ENCODE assay signal across 8 cellular contexts in genomic region chr11:66857234-66857926, GRCh38. TPM values are rescaled to one million over a fixed set of nuclear protein-coding genes. Genes with fewer than 3 reads are reported as not detected.
DNase-seq lines count a peak whose midpoint lies in the region; ATAC-seq and TF ChIP-seq lines count a peak whose summit lies in the region.

No MANE protein-coding gene starts in this region.

- no peaks in the 10 kb centered on the region for H3K9me3 Mint-ChIP-seq in stimulated activated naive CD8-positive, alpha-beta T cell treated with anti-CD3 and anti-CD28 coated beads, Interleukin-15, Interleukin-2, amounts not matched to agents 100 ng/mL and 50 ng/mL, for 24 hours

- H3K4me3 Mint-ChIP-seq in stimulated activated naive CD8-positive, alpha-beta T cell treated with anti-CD3 and anti-CD28 coated beads, Interleukin-15, Interleukin-2, amounts not matched to agents 100 ng/mL and 50 ng/mL, for 24 hours = peak overlapping the region; percentile 84

- no peaks in the 10 kb centered on the region for H3K27me3 Mint-ChIP-seq in stimulated activated naive CD8-positive, alpha-beta T cell treated with anti-CD3 and anti-CD28 coated beads, Interleukin-15, Interleukin-2, amounts not matched to agents 100 ng/mL and 50 ng/mL, for 24 hours

- H3K9me3 ChIP-seq in heart right ventricle = no peaks in the 10 kb centered on the region
- no peaks in the 10 kb centered on the region for H3K9me3 ChIP-seq in right cardiac atrium (ENCODE audit: control insufficient read depth, low read length)

- H3K4me3 ChIP-seq in heart right ventricle = peak overlapping the region in 9 of 10 donors; percentile 26 to 86 (median 67)
- peak overlapping the region; percentile 37 for H3K4me3 ChIP-seq in right cardiac atrium (ENCODE audit: low read length)

- peaks cover 5% of the 10 kb centered on the region for H3K4me1 Mint-ChIP-seq in stimulated activated naive CD8-positive, alpha-beta T cell treated with anti-CD3 and anti-CD28 coated beads, Interleukin-15, Interleukin-2, amounts not matched to agents 100 ng/mL and 50 ng/mL, for 24 hours (ENCODE audit: low read depth)

- no peaks in the 10 kb centered on the region for H3K36me3 Mint-ChIP-seq in stimulated activated naive CD8-positive, alpha-beta T cell treated with anti-CD3 and anti-CD28 coated beads, Interleukin-15, Interleukin-2, amounts not matched to agents 100 ng/mL and 50 ng/mL, for 24 hours (ENCODE audit: low read depth)

- DNase-seq in heart right ventricle = no peak
- DNase-seq in Right ventricle myocardium inferior (ENCODE audit: missing footprints) = no peak
- DNase-seq in SW480 (ENCODE audit: low spot score) = peak; percentile 69
- peak in 2 of 3 donors; percentile 61 to 65 for DNase-seq in right cardiac atrium
- DNase-seq in retina = no peak
- DNase-seq in hepatic stellate cell (ENCODE audit: low spot score) = no peak

- H3K27me3 ChIP-seq in heart right ventricle (no peaks in the 10 kb centered on the region), right cardiac atrium (ENCODE audit: control insufficient read depth, insufficient read depth) (no peaks in the 10 kb centered on the region)

- 43 to 66% methylated on average over 28 to 45 of the region's 47 CpGs for WGBS in heart right ventricle, 2 donors
- WGBS in right cardiac atrium = 43% methylated on average over 47 of the region's 47 CpGs

- H3K27ac Mint-ChIP-seq in stimulated activated naive CD8-positive, alpha-beta T cell treated with anti-CD3 and anti-CD28 coated beads, Interleukin-15, Interleukin-2, amounts not matched to agents 100 ng/mL and 50 ng/mL, for 24 hours = peak overlapping the region; percentile 83

- H3K4me1 ChIP-seq in heart right ventricle (peaks cover 0 to 15% (median 10%) of the 10 kb centered on the region in 9 donors), right cardiac atrium (ENCODE audit: control insufficient read depth, insufficient read depth, low read length) (peaks cover 3% of the 10 kb centered on the region)

- peaks cover 0 to 12% (median 0%) of the 10 kb centered on the region in 9 donors for H3K36me3 ChIP-seq in heart right ventricle

- intact Hi-C loops in heart right ventricle (cut with DNase I) (loop anchor here in 2 of 10 donors (2.0 to 5.0 kb wide), 2 partner anchors 100 to 101 kb away; partner anchors contain the start of gene PC (in 2 of the 2)), Right ventricle myocardium inferior (cut with DNase I) (loop anchor here (5.0 kb wide), 1 partner anchor 100 kb away; the partner anchor contains the start of gene PC), right cardiac atrium (cut with DNase I) (no loop called here)

- no peak for ATAC-seq in heart right ventricle
- no peak for ATAC-seq in Right ventricle myocardium inferior
- ATAC-seq in right cardiac atrium = no peak
- no peak for ATAC-seq in HG03457 (IDR thresholded peaks at IDR 0.05; ENCODE audit: unreplicated experiment)

- H3K27ac ChIP-seq in heart right ventricle (peak overlapping the region in 9 of 10 donors; percentile 20 to 95 (median 60)), right cardiac atrium (ENCODE audit: low read length) (no peak overlapping the region)

- TF ChIP-seq CTCF in heart right ventricle (IDR thresholded peaks at IDR 0.05) = no peak

RNA-seq across cellular contexts. Expression of gene LRFN4, which starts 0.5 kb away (rescaled TPM):
- total RNA-seq in heart right ventricle (10 to 100 TPM in 9 of 10 donors, 1 to 10 TPM in 1; 9.1 to 20.7 (median 13.6) TPM), Right ventricle myocardium inferior (24.7 TPM), right cardiac atrium (10 to 100 TPM; 10.8 to 14.6 (median 11.6) TPM)
- polyA plus RNA-seq in heart right ventricle (10 to 100 TPM; 13.7 to 33.1 TPM), right cardiac atrium (11.8 TPM)

RNA-seq across cellular contexts. Expression of gene RCE1, which starts 14.1 kb away (rescaled TPM):
- total RNA-seq in heart right ventricle = 1 to 10 TPM; 2.5 to 7.5 (median 4.9) TPM
- 1 to 10 TPM; 3.4 to 9.2 TPM for polyA plus RNA-seq in heart right ventricle
- total RNA-seq in Right ventricle myocardium inferior = 5.6 TPM
- 1 to 10 TPM; 5.3 to 9.4 (median 6.8) TPM for total RNA-seq in right cardiac atrium
- polyA plus RNA-seq in right cardiac atrium = 4.8 TPM

Comparison
In these comparisons a context has a peak if more than half of its experiments do, and no peak if none do; other contexts are left out.
1. DNase-seq: peak in SW480 (single experiment) and right cardiac atrium (2 of 3); none in heart right ventricle (0 of 2), Right ventricle myocardium inferior (single experiment), retina (single experiment) and hepatic stellate cell (single experiment).